1 cellular context compared by ENCODE assay signal in genomic region chr1:54108156-54108555, GRCh38.
TF ChIP-seq lines count a peak whose summit lies in the region.

No MANE protein-coding gene starts in this region.

TF ChIP-seq in K562, 482 proteins besides CTCF, POLR2A, EP300 and RAD21 (continued from another document and continues in another):
- TF ChIP-seq CHD7 (IDR thresholded peaks at IDR 0.05; ENCODE audit: low read depth, low read length): no peak
- TF ChIP-seq GATAD2B (IDR thresholded peaks at IDR 0.05; ENCODE audit: borderline replicate concordance): no peak
- TF ChIP-seq ELF4 (CRISPR knock-in tag; IDR thresholded peaks at IDR 0.05): no peak
- TF ChIP-seq RBM14 (IDR thresholded peaks at IDR 0.05; ENCODE audit: borderline replicate concordance, insufficient read depth, low read depth, low read length): no peak
- no peak for TF ChIP-seq RAD51 (IDR thresholded peaks at IDR 0.05; ENCODE audit: borderline replicate concordance, low read depth)
- TF ChIP-seq DLX4 (CRISPR knock-in tag; IDR thresholded peaks at IDR 0.05): no peak
- TF ChIP-seq KDM1A (IDR thresholded peaks at IDR 0.05): peak; percentile 45 to 68; a peak in 2 of 4 replicates
- TF ChIP-seq HINFP (tag; conservative IDR thresholded peaks at IDR 0.05; ENCODE audit: low read depth): no peak
- peak; percentile 33; the same call in 1 of the 2 replicates for TF ChIP-seq ZFX (CRISPR knock-in tag; IDR thresholded peaks at IDR 0.05)
- no peak for TF ChIP-seq NUFIP1 (IDR thresholded peaks at IDR 0.05; ENCODE audit: partially characterized antibody)
- no peak for TF ChIP-seq KAT7 (CRISPR knock-in tag; IDR thresholded peaks at IDR 0.05; ENCODE audit: borderline replicate concordance)
- no peak for TF ChIP-seq ZNF76 (CRISPR knock-in tag; IDR thresholded peaks at IDR 0.05; ENCODE audit: borderline replicate concordance)
- TF ChIP-seq ASH1L (IDR thresholded peaks at IDR 0.05; ENCODE audit: borderline replicate concordance, low read depth, partially characterized antibody): no peak
- TF ChIP-seq, protein P1, sequence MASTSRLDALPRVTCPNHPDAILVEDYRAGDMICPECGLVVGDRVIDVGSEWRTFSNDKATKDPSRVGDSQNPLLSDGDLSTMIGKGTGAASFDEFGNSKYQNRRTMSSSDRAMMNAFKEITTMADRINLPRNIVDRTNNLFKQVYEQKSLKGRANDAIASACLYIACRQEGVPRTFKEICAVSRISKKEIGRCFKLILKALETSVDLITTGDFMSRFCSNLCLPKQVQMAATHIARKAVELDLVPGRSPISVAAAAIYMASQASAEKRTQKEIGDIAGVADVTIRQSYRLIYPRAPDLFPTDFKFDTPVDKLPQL (IDR thresholded peaks at IDR 0.05; ENCODE audit: extremely low read depth, insufficient read length): no peak
- TF ChIP-seq POLR2AphosphoS5 (IDR thresholded peaks at IDR 0.05; ENCODE audit: control insufficient read depth, insufficient read depth, low read depth, low read length): peak; percentile 71; the same call in 1 of the 2 replicates
- no peak for TF ChIP-seq SPI1 (IDR thresholded peaks at IDR 0.05; ENCODE audit: borderline replicate concordance, low read depth, low read length)
- no peak for TF ChIP-seq CC2D1A (IDR thresholded peaks at IDR 0.05)
- TF ChIP-seq POLR2AphosphoS2 (IDR thresholded peaks at IDR 0.05; ENCODE audit: low read length): no peak
- TF ChIP-seq KLF13 (tag; IDR thresholded peaks at IDR 0.05; ENCODE audit: borderline replicate concordance, low read depth): no peak
- no peak for TF ChIP-seq ZNF512 (tag; IDR thresholded peaks at IDR 0.05)
- TF ChIP-seq HMG20A (CRISPR knock-in tag; conservative IDR thresholded peaks at IDR 0.05): no peak
- TF ChIP-seq ZBTB11 (CRISPR knock-in tag; IDR thresholded peaks at IDR 0.05): 0 out of 6 replicates have a peak, but pooled peaks of 1 of the 3 experiments have one; percentile 36
- no peak for TF ChIP-seq FOXP1 (CRISPR knock-in tag; IDR thresholded peaks at IDR 0.05)
- TF ChIP-seq TCF3 (CRISPR knock-in tag; IDR thresholded peaks at IDR 0.05): peak; percentile 93
- TF ChIP-seq ZNF41 (CRISPR knock-in tag; conservative IDR thresholded peaks at IDR 0.05): no peak
- no peak for TF ChIP-seq BACH1 (tag; IDR thresholded peaks at IDR 0.05)
- no peak for TF ChIP-seq TRIM28 (IDR thresholded peaks at IDR 0.05)
- no peak for TF ChIP-seq PHF8 (IDR thresholded peaks at IDR 0.05; ENCODE audit: borderline replicate concordance, low read length)
- no peak for TF ChIP-seq MYC (IDR thresholded peaks at IDR 0.05; ENCODE audit: low read depth, low read length)
- TF ChIP-seq MYC (CRISPR knock-in tag; IDR thresholded peaks at IDR 0.05; ENCODE audit: borderline replicate concordance, low read depth): no peak
- TF ChIP-seq SP2 (IDR thresholded peaks at IDR 0.05; ENCODE audit: extremely low read depth, low read depth, low read length, poor library complexity, severe bottlenecking): no peak
- TF ChIP-seq ZBTB17 (CRISPR knock-in tag; IDR thresholded peaks at IDR 0.05): no peak
- TF ChIP-seq NCOA1 (IDR thresholded peaks at IDR 0.05; ENCODE audit: low read depth): no peak
- TF ChIP-seq TSHZ1 (CRISPR knock-in tag; IDR thresholded peaks at IDR 0.05): no peak
- TF ChIP-seq LCOR (CRISPR knock-in tag; IDR thresholded peaks at IDR 0.05): peak; percentile 100
- TF ChIP-seq SETDB1 (IDR thresholded peaks at IDR 0.05; ENCODE audit: low read length): no peak
- TF ChIP-seq FOXA1 (IDR thresholded peaks at IDR 0.05; ENCODE audit: borderline replicate concordance): no peak
